ENCODE assay signal across 13 cellular contexts in genomic region chr3:111668321-111668720, GRCh38. TPM values are rescaled to one million over a fixed set of nuclear protein-coding genes. Genes with fewer than 3 reads are reported as not detected.
DNase-seq lines count a peak whose midpoint lies in the region; ATAC-seq and TF ChIP-seq lines count a peak whose summit lies in the region.
"Had no signal": no experiment of that assay in that cellular context is flagged by ENCODE, and none has a peak within 500 bp of the region (broad histone marks: within the 10 kb centered on the region; RNA-seq: fewer than 3 reads in every experiment).

No MANE protein-coding gene starts in this region.

- H3K27me3 Mint-ChIP-seq in activated CD8-positive, alpha-beta memory T cell treated with anti-CD3 and anti-CD28 coated beads, Interleukin-2, amount 10 ng/mL, durations not matched to agents 7 days and 5 days, result no peaks in the 10 kb centered on the region
- no peaks in the 10 kb centered on the region for H3K27me3 Mint-ChIP-seq in activated naive CD8-positive, alpha-beta T cell treated with anti-CD3 and anti-CD28 coated beads for 36 hours
- no peaks in the 10 kb centered on the region for H3K27me3 Mint-ChIP-seq in natural killer cell (ENCODE audit: low read depth in 2 of 2)

- H3K4me3 Mint-ChIP-seq in activated CD8-positive, alpha-beta memory T cell treated with anti-CD3 and anti-CD28 coated beads, Interleukin-2, amount 10 ng/mL, durations not matched to agents 7 days and 5 days, result no peak overlapping the region
- H3K4me3 Mint-ChIP-seq in activated naive CD8-positive, alpha-beta T cell treated with anti-CD3 and anti-CD28 coated beads for 36 hours, result no peak overlapping the region
- peak overlapping the region; percentile 78 for H3K4me3 Mint-ChIP-seq in natural killer cell

- H3K36me3 Mint-ChIP-seq in activated CD8-positive, alpha-beta memory T cell treated with anti-CD3 and anti-CD28 coated beads, Interleukin-2, amount 10 ng/mL, durations not matched to agents 7 days and 5 days, result peaks cover 43% of the 10 kb centered on the region
- peaks cover 33% of the 10 kb centered on the region for H3K36me3 Mint-ChIP-seq in activated naive CD8-positive, alpha-beta T cell treated with anti-CD3 and anti-CD28 coated beads for 36 hours
- H3K36me3 Mint-ChIP-seq in natural killer cell, result no peaks in the 10 kb centered on the region

- no peak for TF ChIP-seq CTCF in natural killer cell (IDR thresholded peaks at IDR 0.05)

- peaks cover 15% of the 10 kb centered on the region for H3K9me3 ChIP-seq in KOPT-K1 (ENCODE audit: insufficient read depth, low read length, poor library complexity, severe bottlenecking)
- H3K9me3 ChIP-seq: Caco-2, MG63, sigmoid colon had no signal

- CTCF ChIA-PET in activated CD8-positive, alpha-beta memory T cell treated with anti-CD3 and anti-CD28 coated beads, Interleukin-2, amount 10 ng/mL, durations not matched to agents 7 days and 5 days (lab: Charles Lee), result interaction anchor here (0.7 to 3.6 kb wide), 17 partner anchors 10 to 345 kb away, joined by 3 to 26 read pairs (median 6); partner anchors contain the start of gene ABHD10

- H3K27ac Mint-ChIP-seq in activated CD8-positive, alpha-beta memory T cell treated with anti-CD3 and anti-CD28 coated beads, Interleukin-2, amount 10 ng/mL, durations not matched to agents 7 days and 5 days, result peak overlapping the region; percentile 75
- peak overlapping the region; percentile 82 for H3K27ac Mint-ChIP-seq in activated naive CD8-positive, alpha-beta T cell treated with anti-CD3 and anti-CD28 coated beads for 36 hours
- H3K27ac Mint-ChIP-seq in natural killer cell, result peak overlapping the region; percentile 89 to 97

- no peak for ATAC-seq in activated CD8-positive, alpha-beta memory T cell treated with anti-CD3 and anti-CD28 coated beads, Interleukin-2, amount 10 ng/mL, durations not matched to agents 7 days and 5 days
- ATAC-seq in natural killer cell (no peak), HG03280 (IDR thresholded peaks at IDR 0.05; ENCODE audit: unreplicated experiment) (no peak)

- peak overlapping the region; percentile 86 for H3K27ac ChIP-seq in KOPT-K1 (ENCODE audit: low read depth, low read length, poor library complexity, severe bottlenecking)
- H3K27ac ChIP-seq: hepatocyte had no signal

- H3K36me3 ChIP-seq in KOPT-K1 (ENCODE audit: insufficient read depth, low read length), result peaks cover 29% of the 10 kb centered on the region
- H3K36me3 ChIP-seq: MG63, sigmoid colon had no signal

- peaks cover 6% of the 10 kb centered on the region for H3K9me3 Mint-ChIP-seq in activated CD8-positive, alpha-beta memory T cell treated with anti-CD3 and anti-CD28 coated beads, Interleukin-2, amount 10 ng/mL, durations not matched to agents 7 days and 5 days (ENCODE audit: low read depth)
- peaks cover 20% of the 10 kb centered on the region for H3K9me3 Mint-ChIP-seq in activated naive CD8-positive, alpha-beta T cell treated with anti-CD3 and anti-CD28 coated beads for 36 hours
- H3K9me3 Mint-ChIP-seq in natural killer cell, result no peaks in the 10 kb centered on the region

- no peak for DNase-seq in activated CD8-positive, alpha-beta memory T cell treated with anti-CD3 and anti-CD28 coated beads, Interleukin-2, amount 10 ng/mL, durations not matched to agents 7 days and 5 days
- no peak for DNase-seq in activated CD8-positive, alpha-beta memory T cell treated with anti-CD3 and anti-CD28 coated beads, Interleukin-2, amount 50 U/mL, for 48 hours
- DNase-seq in activated naive CD8-positive, alpha-beta T cell treated with anti-CD3 and anti-CD28 coated beads for 36 hours, result no peak
- DNase-seq in natural killer cell, result no peak
- DNase-seq in putamen (ENCODE audit: low spot score), result no peak
- no peak for DNase-seq in HPDE6-E6E7 (ENCODE audit: extremely low spot score)
- DNase-seq: kidney, MG63, sigmoid colon had no signal

- intact Hi-C loops in natural killer cell (cut with micrococcal nuclease), result loop anchor here (2.0 to 5.0 kb wide), 2 partner anchors 121 to 192 kb away; no protein-coding TSS in a partner anchor

- peaks cover 78% of the 10 kb centered on the region for H3K4me1 Mint-ChIP-seq in activated CD8-positive, alpha-beta memory T cell treated with anti-CD3 and anti-CD28 coated beads, Interleukin-2, amount 10 ng/mL, durations not matched to agents 7 days and 5 days
- peaks cover 68% of the 10 kb centered on the region for H3K4me1 Mint-ChIP-seq in activated naive CD8-positive, alpha-beta T cell treated with anti-CD3 and anti-CD28 coated beads for 36 hours
- H3K4me1 Mint-ChIP-seq in natural killer cell, result peaks cover 57 to 61% of the 10 kb centered on the region in 2 donors

RNA-seq across cellular contexts. Expression of gene PLCXD2, which starts 6.2 kb away (rescaled TPM):
- total RNA-seq in activated CD8-positive, alpha-beta memory T cell treated with anti-CD3 and anti-CD28 coated beads, Interleukin-2, amount 10 ng/mL, durations not matched to agents 7 days and 5 days, result 10 to 100 TPM; 16.7 to 21.1 TPM
- total RNA-seq in activated naive CD8-positive, alpha-beta T cell treated with anti-CD3 and anti-CD28 coated beads for 36 hours, result 1 to 10 TPM; 8.1 to 8.5 TPM
- total RNA-seq in natural killer cell, result 10 to 100 TPM; 31.6 to 37.5 (median 32.5) TPM
